14 cellular contexts compared by ENCODE assay signal in the genomic region with DNA sequence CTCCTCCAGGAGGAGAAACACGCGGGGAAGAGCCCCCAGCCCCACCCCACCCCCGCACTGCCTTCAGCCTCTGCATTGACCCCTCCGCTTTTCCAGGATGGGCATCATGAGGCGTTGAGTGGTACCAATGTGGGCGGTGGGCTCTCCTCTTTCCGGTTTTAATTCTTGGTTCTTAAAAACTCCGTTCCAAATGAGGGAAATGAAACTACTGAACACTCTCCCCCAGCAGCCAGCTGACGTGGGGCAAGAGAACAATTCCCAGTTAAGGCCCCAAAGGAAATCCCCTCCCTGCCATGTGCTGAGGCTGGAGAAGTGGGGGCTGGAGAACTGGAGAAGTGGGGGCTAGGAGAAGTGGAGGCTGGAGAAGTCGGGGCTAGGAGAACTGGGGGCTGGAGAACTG. TPM values are rescaled to one million over a fixed set of nuclear protein-coding genes. Genes with fewer than 3 reads are reported as not detected.
A peak's percentile ranks its signal among the peaks of the same experiment; 100 is the strongest.
DNase-seq lines count a peak whose midpoint lies in the region; ATAC-seq and TF ChIP-seq lines count a peak whose summit lies in the region.
"Had no signal": no experiment of that assay in that cellular context is flagged by ENCODE, and none has a peak within 500 bp of the region (broad histone marks: within the 10 kb centered on the region; RNA-seq: fewer than 3 reads in every experiment).

No MANE protein-coding gene starts in this region.

- no peak overlapping the region for H3K9ac ChIP-seq in subcutaneous abdominal adipose tissue (ENCODE audit: low read length in 5 of 5)

- DNase-seq in activated naive CD4-positive, alpha-beta T cell treated with anti-CD3 and anti-CD28 coated beads, Interleukin-2, amount 50 U/mL, for 16 hours = no peak
- DNase-seq in NOMO-1 (lab: John Stamatoyannopoulos, UW; ENCODE audit: unreplicated experiment in 2 of 2) (peak; percentile 73 to 85), esophagus squamous epithelium (lab: John Stamatoyannopoulos, UW) (no peak), HuH-7.5 (ENCODE audit: low spot score) (no peak)
- no peak for DNase-seq in activated CD8-positive, alpha-beta memory T cell treated with anti-CD3 and anti-CD28 coated beads for 24 hours
- DNase-seq: activated T-cell treated with anti-CD3 and anti-CD28 coated beads for 4 hours, NCI-H2029, thyroid gland had no signal

- H3K9me3 ChIP-seq in esophagus squamous epithelium (no peaks in the 10 kb centered on the region), subcutaneous abdominal adipose tissue (ENCODE audit: control insufficient read depth in 5 of 5, low read length in 5 of 5) (no peaks in the 10 kb centered on the region)
- H3K9me3 ChIP-seq: ascending aorta, thyroid gland had no signal

- H3K27ac Mint-ChIP-seq in activated naive CD4-positive, alpha-beta T cell treated with anti-CD3 and anti-CD28 coated beads, Interleukin-2, amount 50 U/mL, for 24 hours = peak overlapping the region; percentile 51

- H3K27me3 ChIP-seq in esophagus squamous epithelium = peaks cover 0 to 9% (median 0%) of the 10 kb centered on the region in 4 donors
- H3K27me3 ChIP-seq in subcutaneous abdominal adipose tissue (ENCODE audit: control insufficient read depth in 5 of 5, insufficient read depth in 4 of 5, low read length in 5 of 5) = peaks cover 0 to 16% (median 9%) of the 10 kb centered on the region in 5 donors
- H3K27me3 ChIP-seq: ascending aorta, thyroid gland had no signal

- H3K27me3 Mint-ChIP-seq in activated naive CD4-positive, alpha-beta T cell treated with anti-CD3 and anti-CD28 coated beads, Interleukin-2, amount 50 U/mL, for 24 hours = no peaks in the 10 kb centered on the region

- H3K4me3 ChIP-seq in esophagus squamous epithelium (peak overlapping the region in 1 of 4 donors; percentile 80), subcutaneous abdominal adipose tissue (ENCODE audit: low read depth in 1 of 5, low read length in 5 of 5) (peak overlapping the region in 1 of 5 donors; percentile 27)
- H3K4me3 ChIP-seq: ascending aorta, thyroid gland had no signal

- H3K4me3 Mint-ChIP-seq in activated naive CD4-positive, alpha-beta T cell treated with anti-CD3 and anti-CD28 coated beads, Interleukin-2, amount 50 U/mL, for 24 hours = no peak overlapping the region

- no peaks in the 10 kb centered on the region for H3K36me3 Mint-ChIP-seq in activated naive CD4-positive, alpha-beta T cell treated with anti-CD3 and anti-CD28 coated beads, Interleukin-2, amount 50 U/mL, for 24 hours

- peak overlapping the region in 3 of 4 donors; percentile 94 to 95 (median 95) for H3K27ac ChIP-seq in esophagus squamous epithelium
- H3K27ac ChIP-seq in subcutaneous abdominal adipose tissue (ENCODE audit: low read depth, low read length) = peak overlapping the region; percentile 79
- H3K27ac ChIP-seq: thyroid gland had no signal

- H3K9me3 Mint-ChIP-seq in activated naive CD4-positive, alpha-beta T cell treated with anti-CD3 and anti-CD28 coated beads, Interleukin-2, amount 50 U/mL, for 24 hours = no peaks in the 10 kb centered on the region

- ATAC-seq in HG03139 (IDR thresholded peaks at IDR 0.05; ENCODE audit: unreplicated experiment) = no peak
- ATAC-seq: Panc1 had no signal

- H3K4me1 ChIP-seq in esophagus squamous epithelium (peaks cover 5 to 41% (median 8%) of the 10 kb centered on the region in 3 donors), subcutaneous abdominal adipose tissue (ENCODE audit: control insufficient read depth in 5 of 5, insufficient read depth in 5 of 5, low read length in 5 of 5) (peaks cover 2 to 51% (median 33%) of the 10 kb centered on the region in 5 donors)

- intact Hi-C loops in esophagus squamous epithelium (cut with DNase I) = no loop called here

- H3K36me3 ChIP-seq in esophagus squamous epithelium (no peaks in the 10 kb centered on the region), subcutaneous abdominal adipose tissue (ENCODE audit: control insufficient read depth in 5 of 5, insufficient read depth in 5 of 5, low read length in 5 of 5) (no peaks in the 10 kb centered on the region)
- H3K36me3 ChIP-seq: ascending aorta, thyroid gland had no signal

- no peak for TF ChIP-seq CTCF in esophagus squamous epithelium (IDR thresholded peaks at IDR 0.05)

- WGBS in esophagus squamous epithelium, 2 donors = 93% methylated on average over 5 of the region's 10 CpGs; no CpG with 5 or more reads in 1 of the 2 donors

- H3K4me1 Mint-ChIP-seq in activated naive CD4-positive, alpha-beta T cell treated with anti-CD3 and anti-CD28 coated beads, Interleukin-2, amount 50 U/mL, for 24 hours = peaks cover 71% of the 10 kb centered on the region

- TF ChIP-seq POLR2A in esophagus squamous epithelium (IDR thresholded peaks at IDR 0.05) = no peak

RNA-seq across cellular contexts. Expression of gene NRROS, which starts 5.3 kb away (rescaled TPM):
- total RNA-seq in esophagus squamous epithelium = 1 to 10 TPM in 1 of 4 donors, under 1 TPM in 2, not detected in 1; 0.18 to 4.8 (median 0.70) TPM
- total RNA-seq: HT-29 had no signal

Comparison
In these comparisons a context has a peak if more than half of its experiments do, and no peak if none do; other contexts are left out.
1. DNase-seq: peak in NOMO-1 (2 of 2); none in activated naive CD4-positive, alpha-beta T cell treated with anti-CD3 and anti-CD28 coated beads, Interleukin-2, amount 50 U/mL, for 16 hours (single experiment), esophagus squamous epithelium (single experiment), HuH-7.5 (single experiment) and activated CD8-positive, alpha-beta memory T cell treated with anti-CD3 and anti-CD28 coated beads for 24 hours (single experiment).